Comparison of ENCODE assay signal across 18 cellular contexts in the genomic region with DNA sequence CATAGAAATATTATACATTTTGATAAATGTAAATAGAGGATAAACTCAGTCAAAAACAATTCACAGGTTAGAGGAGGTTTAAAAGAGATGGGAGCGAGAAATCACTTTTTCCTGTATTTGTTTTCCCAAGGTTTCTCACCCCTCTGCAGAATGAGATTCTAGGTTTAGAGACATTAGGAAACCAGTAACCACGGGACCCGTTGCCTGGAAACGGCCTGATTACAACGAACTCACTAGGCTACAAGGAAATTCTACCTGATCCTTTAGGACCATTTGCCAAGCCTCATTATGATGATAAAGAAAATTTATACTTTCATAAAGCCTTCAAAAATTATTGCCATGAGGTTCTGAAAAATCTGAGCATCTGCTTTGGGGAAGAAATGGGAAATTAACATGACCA.
DNase-seq lines count a peak whose midpoint lies in the region; ATAC-seq lines count a peak whose summit lies in the region.
"Had no signal": no experiment of that assay in that cellular context is flagged by ENCODE, and none has a peak within 500 bp of the region (broad histone marks: within the 10 kb centered on the region; RNA-seq: fewer than 3 reads in every experiment).

No MANE protein-coding gene starts in this region.

- no peak for ATAC-seq in HG03045 (IDR thresholded peaks at IDR 0.05; ENCODE audit: unreplicated experiment)
- ATAC-seq: K562; lower lobe of right lung; naive thymus-derived CD8-positive, alpha-beta T cell; stimulated activated naive CD8-positive, alpha-beta T cell treated with anti-CD3 and anti-CD28 coated beads, Interleukin-15, Interleukin-2, amounts not matched to agents 100 U/mL and 50 U/mL, for 24 hours; upper lobe of right lung had no signal

- DNase-seq in DMS53 (lab: John Stamatoyannopoulos, UW) = peak; percentile 22
- DNase-seq in DMS53 treated with DMSO at 0.1 percent for 48 hours (lab: John Stamatoyannopoulos, UW; ENCODE audit: unreplicated experiment) = no peak
- DNase-seq in NCI-H1417 (lab: John Stamatoyannopoulos, UW) = peak; percentile 63 to 87 (median 75)
- peak; percentile 2 for DNase-seq in NCI-H526 treated with DMSO at 0.1 percent for 48 hours (lab: John Stamatoyannopoulos, UW)
- peak; percentile 59 for DNase-seq in mucosa of gallbladder (ENCODE audit: low spot score)
- no peak for DNase-seq in GM19240 (ENCODE audit: insufficient read length, low spot score)
- DNase-seq in EL = no peak
- DNase-seq: activated CD4-positive, CD25-positive, alpha-beta regulatory T cell treated with anti-CD3 and anti-CD28 coated beads, Interleukin-2, amount 50 U/mL, for 72 hours; colonic mucosa; foreskin melanocyte; lower lobe of right lung; naive thymus-derived CD8-positive, alpha-beta T cell; SIG-M5; stimulated activated CD4-positive, alpha-beta T cell treated with anti-CD3 and anti-CD28 coated beads, Interleukin-15, amount 100 ng/mL, for 24 hours; stimulated activated naive CD8-positive, alpha-beta T cell treated with anti-CD3 and anti-CD28 coated beads, Interleukin-15, Interleukin-2, amounts not matched to agents 100 U/mL and 50 U/mL, for 24 hours; upper lobe of right lung had no signal

Comparison
In these comparisons a context has a peak if more than half of its experiments do, and no peak if none do; other contexts are left out.
1. DNase-seq: peak in DMS53 (single experiment), NCI-H1417 (3 of 3), NCI-H526 treated with DMSO at 0.1 percent for 48 hours (single experiment) and mucosa of gallbladder (single experiment); none in DMS53 treated with DMSO at 0.1 percent for 48 hours (single experiment), GM19240 (single experiment) and EL (single experiment).